8 cellular contexts compared by ENCODE assay signal in the genomic region with DNA sequence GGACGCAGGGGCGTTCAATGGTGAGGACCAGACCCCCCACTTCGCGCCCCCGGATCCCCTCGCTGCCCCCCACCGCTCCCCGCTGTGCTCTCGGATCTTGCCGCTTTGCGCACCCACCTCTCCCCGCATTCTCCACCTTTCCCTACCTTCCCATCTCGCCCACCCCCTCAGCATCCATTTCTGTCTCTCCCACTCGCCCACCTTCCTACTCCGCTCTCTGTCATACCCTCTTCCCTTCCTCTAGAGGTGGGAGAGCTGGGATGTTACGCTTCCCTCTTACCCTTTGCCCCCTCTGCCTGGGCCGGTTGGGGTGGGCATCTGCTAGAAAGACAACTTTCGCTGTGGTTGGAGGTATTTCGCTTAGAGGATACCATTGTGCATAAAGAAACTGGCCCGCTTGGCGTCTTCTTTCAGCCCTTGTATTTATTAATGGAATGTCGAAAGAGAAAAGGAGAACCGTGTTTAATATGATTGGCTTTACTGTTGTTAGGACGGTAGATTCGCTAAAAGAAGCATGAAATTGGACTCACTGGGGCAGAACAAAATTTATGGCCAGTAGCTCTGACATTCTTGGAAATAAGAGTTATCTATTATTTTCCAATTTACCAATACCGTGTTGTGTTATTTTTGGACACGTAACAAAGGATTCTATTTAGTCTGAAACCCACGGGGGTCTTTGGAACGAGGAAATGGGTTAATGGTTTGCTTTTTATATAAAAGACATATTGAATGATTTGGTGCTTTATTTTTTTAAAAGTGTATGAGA. TPM values are rescaled to one million over a fixed set of nuclear protein-coding genes. Genes with fewer than 3 reads are reported as not detected.
DNase-seq lines count a peak whose midpoint lies in the region; ATAC-seq and TF ChIP-seq lines count a peak whose summit lies in the region.

No MANE protein-coding gene starts in this region.

- no peak for TF ChIP-seq CTCF in OCI-LY1 (IDR thresholded peaks at IDR 0.05; ENCODE audit: low read length)

- peak overlapping the region; percentile 74 to 96 (median 88) for H3K4me3 Mint-ChIP-seq in naive thymus-derived CD4-positive, alpha-beta T cell

- ATAC-seq in naive thymus-derived CD4-positive, alpha-beta T cell, result no peak
- ATAC-seq in HG02970 (IDR thresholded peaks at IDR 0.05; ENCODE audit: low FRiP score, unreplicated experiment), result no peak

- H3K27ac ChIP-seq in OCI-LY1 (ENCODE audit: low read depth, low read length, poor library complexity, severe bottlenecking), result no peak overlapping the region
- H3K27ac ChIP-seq in effector memory CD4-positive, alpha-beta T cell (ENCODE audit: insufficient read depth, low read length, poor library complexity, severe bottlenecking), result no peak overlapping the region
- H3K27ac ChIP-seq in naive thymus-derived CD4-positive, alpha-beta T cell (ENCODE audit: low read depth, low read length), result no peak overlapping the region

- no peaks in the 10 kb centered on the region for H3K36me3 ChIP-seq in OCI-LY1 (ENCODE audit: insufficient read depth, low read length)
- no peaks in the 10 kb centered on the region for H3K36me3 ChIP-seq in effector memory CD4-positive, alpha-beta T cell (ENCODE audit: control insufficient read depth, insufficient read depth, low read length)
- no peaks in the 10 kb centered on the region for H3K36me3 ChIP-seq in naive thymus-derived CD4-positive, alpha-beta T cell (ENCODE audit: control insufficient read depth in 2 of 3, insufficient read depth in 3 of 3, low read length in 3 of 3)

- peaks cover 0 to 2% (median 0%) of the 10 kb centered on the region in 11 donors for H3K9me3 Mint-ChIP-seq in naive thymus-derived CD4-positive, alpha-beta T cell

- H3K27me3 Mint-ChIP-seq in naive thymus-derived CD4-positive, alpha-beta T cell, result peaks cover 13 to 52% (median 29%) of the 10 kb centered on the region in 5 donors

- no peaks in the 10 kb centered on the region for H3K36me3 Mint-ChIP-seq in naive thymus-derived CD4-positive, alpha-beta T cell

- intact Hi-C loops in naive thymus-derived CD4-positive, alpha-beta T cell (cut with micrococcal nuclease), result loop anchor here (2.0 to 10.0 kb wide), 6 partner anchors 102 to 849 kb away; a partner anchor contains a TSS

- H3K4me1 Mint-ChIP-seq in naive thymus-derived CD4-positive, alpha-beta T cell, result peaks cover 11 to 19% (median 15%) of the 10 kb centered on the region in 7 donors

- H3K27me3 ChIP-seq in OCI-LY1 (ENCODE audit: insufficient read depth, low read length), result no peaks in the 10 kb centered on the region
- no peaks in the 10 kb centered on the region for H3K27me3 ChIP-seq in effector memory CD4-positive, alpha-beta T cell (replicated peaks; ENCODE audit: control insufficient read depth, insufficient read depth, low read length, poor library complexity, severe bottlenecking)
- H3K27me3 ChIP-seq in naive thymus-derived CD4-positive, alpha-beta T cell (ENCODE audit: control insufficient read depth in 2 of 2, insufficient read depth in 2 of 2, low read length in 2 of 2), result peaks cover 4 to 8% of the 10 kb centered on the region in 2 donors

- POLR2A ChIA-PET in naive thymus-derived CD4-positive, alpha-beta T cell (lab: Charles Lee), result interaction anchor here (0.7 kb wide), 1 partner anchor 1626 kb away, joined by 3 read pairs; no protein-coding TSS in a partner anchor

- no peaks in the 10 kb centered on the region for H3F3A ChIP-seq in OCI-LY1 (ENCODE audit: insufficient read depth, low read length)

- H3K9ac ChIP-seq in OCI-LY1 (ENCODE audit: low read length), result peak overlapping the region; percentile 48; the same call in 1 of the 2 replicates

- H3K4me1 ChIP-seq in OCI-LY1 (ENCODE audit: insufficient read depth, low read length, severe bottlenecking), result peaks cover 16% of the 10 kb centered on the region
- H3K4me1 ChIP-seq in effector memory CD4-positive, alpha-beta T cell (ENCODE audit: control insufficient read depth, insufficient read depth, low read length, poor library complexity, severe bottlenecking), result peaks cover 9% of the 10 kb centered on the region
- H3K4me1 ChIP-seq in naive thymus-derived CD4-positive, alpha-beta T cell (ENCODE audit: control insufficient read depth in 2 of 2, insufficient read depth in 2 of 2, low read length in 2 of 2), result peaks cover 4 to 10% of the 10 kb centered on the region in 2 donors

- no peaks in the 10 kb centered on the region for H3K9me2 ChIP-seq in OCI-LY1 (ENCODE audit: low read depth, low read length)

- peak overlapping the region; percentile 66 for H3K4me3 ChIP-seq in OCI-LY1 (ENCODE audit: low read depth, low read length, poor library complexity, severe bottlenecking)
- H3K4me3 ChIP-seq in effector memory CD4-positive, alpha-beta T cell (ENCODE audit: insufficient read depth, low read depth, low read length, poor library complexity, severe bottlenecking), result peak overlapping the region; percentile 66
- H3K4me3 ChIP-seq in naive thymus-derived CD4-positive, alpha-beta T cell (ENCODE audit: low read length), result peak overlapping the region; percentile 38

- H3K27ac Mint-ChIP-seq in naive thymus-derived CD4-positive, alpha-beta T cell, result peak overlapping the region in 5 of 9 donors; percentile 1 to 86 (median 63)

- H3K4me2 ChIP-seq in OCI-LY1 (ENCODE audit: low read length), result peak overlapping the region; percentile 92

- DNase-seq in NCI-H1694 treated with DMSO at 0.1 percent for 48 hours (lab: John Stamatoyannopoulos, UW), result peak; percentile 39
- DNase-seq in NCI-H1694 (lab: John Stamatoyannopoulos, UW), result no peak
- no peak for DNase-seq in effector memory CD4-positive, alpha-beta T cell
- DNase-seq in naive thymus-derived CD4-positive, alpha-beta T cell, result peak in 3 of 9 donors; percentile 2 to 13 (median 7)
- DNase-seq in NCI-H446 treated with DMSO at 0.1 percent for 48 hours (lab: John Stamatoyannopoulos, UW), result no peak
- DNase-seq in central memory CD4-positive, alpha-beta T cell, result no peak

- CTCF ChIA-PET in naive thymus-derived CD4-positive, alpha-beta T cell (lab: Charles Lee), result interaction anchor here (0.6 to 1.5 kb wide), 2 partner anchors 25 to 98 kb away, joined by 3 read pairs; no protein-coding TSS in a partner anchor

- no peaks in the 10 kb centered on the region for H3K79me2 ChIP-seq in OCI-LY1 (ENCODE audit: insufficient read depth, low read length)

- no peaks in the 10 kb centered on the region for H4K20me1 ChIP-seq in OCI-LY1 (ENCODE audit: insufficient read depth, low read length)

- H2AFZ ChIP-seq in OCI-LY1 (ENCODE audit: low read length), result no peak overlapping the region

- H3K9me3 ChIP-seq in OCI-LY1 (ENCODE audit: low read length), result no peaks in the 10 kb centered on the region
- H3K9me3 ChIP-seq in effector memory CD4-positive, alpha-beta T cell (ENCODE audit: control insufficient read depth, low read length), result no peaks in the 10 kb centered on the region
- no peaks in the 10 kb centered on the region for H3K9me3 ChIP-seq in naive thymus-derived CD4-positive, alpha-beta T cell (ENCODE audit: control insufficient read depth in 2 of 3, low read length in 3 of 3)

RNA-seq across cellular contexts. Expression of a gene that starts 0.9 kb away (rescaled TPM):
- 1 to 10 TPM in 1 of 5 experiments, under 1 TPM in 4; 0.43 to 5.0 (median 0.67) TPM for total RNA-seq in naive thymus-derived CD4-positive, alpha-beta T cell
- under 1 TPM; 0.39 to 0.54 TPM for polyA plus RNA-seq in naive thymus-derived CD4-positive, alpha-beta T cell
